20 cellular contexts compared by ENCODE assay signal in the genomic region with DNA sequence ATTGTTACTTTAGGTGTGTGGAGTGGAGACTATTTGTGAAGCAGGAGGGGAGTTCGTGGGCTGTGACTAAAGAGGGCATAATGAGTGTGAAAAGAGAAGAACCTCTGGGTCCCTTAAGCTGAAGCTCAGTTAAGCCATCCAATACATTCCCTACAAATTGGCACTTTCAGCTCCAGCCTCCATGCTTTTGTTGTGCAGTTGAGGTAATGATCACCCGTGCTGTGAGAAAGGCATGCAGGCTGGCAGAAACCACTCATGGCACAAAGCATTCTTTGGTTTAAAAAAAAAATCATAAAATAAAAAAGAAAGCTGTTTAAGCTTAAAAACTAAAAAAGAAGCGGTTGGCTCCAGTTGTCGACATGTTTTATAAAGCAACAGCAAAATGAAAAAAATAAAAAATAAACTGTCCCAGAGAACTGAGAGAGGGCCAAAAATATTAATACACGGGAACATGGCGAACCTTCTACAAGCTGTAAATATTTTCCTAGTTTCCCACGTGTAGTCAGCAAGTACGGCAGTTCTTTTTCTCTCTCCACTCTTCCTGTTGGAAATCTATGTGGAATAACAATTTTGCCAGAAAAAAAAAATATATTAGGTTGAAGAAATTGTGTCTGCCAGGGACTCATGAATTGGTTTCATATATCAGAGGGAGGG.
"Had no signal": no experiment of that assay in that cellular context is flagged by ENCODE, and none has a peak within 500 bp of the region (broad histone marks: within the 10 kb centered on the region; RNA-seq: fewer than 3 reads in every experiment).

No MANE protein-coding gene starts in this region.

- H3K4me1 Mint-ChIP-seq: activated CD8-positive, alpha-beta memory T cell treated with anti-CD3 and anti-CD28 coated beads, Interleukin-2, amount 10 ng/mL, durations not matched to agents 7 days and 5 days; central memory CD8-positive, alpha-beta T cell had no signal

- H3K4me1 ChIP-seq: heart right ventricle, left lung had no signal

- H3K4me3 Mint-ChIP-seq: activated CD8-positive, alpha-beta memory T cell treated with anti-CD3 and anti-CD28 coated beads, Interleukin-2, amount 10 ng/mL, durations not matched to agents 7 days and 5 days; activated T-cell treated with anti-CD3 and anti-CD28 coated beads, Interleukin-2, amount 50 U/mL, for 24 hours; brain; central memory CD8-positive, alpha-beta T cell; dendritic cell treated with granulocyte-macrophage colony-stimulating factor and Interleukin-4, amounts not matched to agents 40 ng/mL and 50 ng/mL, for 4 days; effector memory CD8-positive, alpha-beta T cell; naive thymus-derived CD8-positive, alpha-beta T cell had no signal

- H3K4me3 ChIP-seq: heart right ventricle, left lung, SK-N-MC had no signal

- H3K9me3 ChIP-seq: left lung had no signal

- H3K27ac ChIP-seq: left lung, SK-N-MC, VCaP had no signal

- H3K27ac Mint-ChIP-seq: activated CD8-positive, alpha-beta memory T cell treated with anti-CD3 and anti-CD28 coated beads, Interleukin-2, amount 10 ng/mL, durations not matched to agents 7 days and 5 days; activated naive CD4-positive, alpha-beta T cell treated with anti-CD3 and anti-CD28 coated beads, Interleukin-2, amount 50 U/mL, for 72 hours; activated T-cell treated with anti-CD3 and anti-CD28 coated beads, Interleukin-2, amount 50 U/mL, for 24 hours; dendritic cell treated with granulocyte-macrophage colony-stimulating factor and Interleukin-4, amounts not matched to agents 40 ng/mL and 50 ng/mL, for 4 days; effector memory CD8-positive, alpha-beta T cell; naive thymus-derived CD8-positive, alpha-beta T cell had no signal

- H3K9me3 Mint-ChIP-seq: activated naive CD4-positive, alpha-beta T cell treated with anti-CD3 and anti-CD28 coated beads, Interleukin-2, amount 50 U/mL, for 72 hours; activated T-cell treated with anti-CD3 and anti-CD28 coated beads, Interleukin-2, amount 50 U/mL, for 24 hours; central memory CD8-positive, alpha-beta T cell; effector memory CD8-positive, alpha-beta T cell had no signal

- H3K36me3 Mint-ChIP-seq: activated CD8-positive, alpha-beta memory T cell treated with anti-CD3 and anti-CD28 coated beads, Interleukin-2, amount 10 ng/mL, durations not matched to agents 7 days and 5 days; activated naive CD4-positive, alpha-beta T cell treated with anti-CD3 and anti-CD28 coated beads, Interleukin-2, amount 50 U/mL, for 72 hours; naive thymus-derived CD8-positive, alpha-beta T cell had no signal

- DNase-seq: activated CD4-positive, alpha-beta T cell treated with anti-CD3 and anti-CD28 coated beads for 1 hour; activated CD4-positive, alpha-beta T cell treated with anti-CD3 and anti-CD28 coated beads, Interleukin-2, amount 50 U/mL, for 48 hours; activated CD8-positive, alpha-beta memory T cell treated with anti-CD3 and anti-CD28 coated beads, Interleukin-2, amount 10 ng/mL, durations not matched to agents 7 days and 5 days; activated effector memory CD4-positive, alpha-beta T cell treated with Interleukin-2 at 50 U/mL for 16 hours; activated T-cell treated with anti-CD3 and anti-CD28 coated beads, Interleukin-2, amount 50 U/mL, for 24 hours; effector memory CD8-positive, alpha-beta T cell; heart right ventricle; left lung; mesenchymal stem cell; naive thymus-derived CD8-positive, alpha-beta T cell; posterior cingulate gyrus; small intestine; stimulated activated CD4-positive, alpha-beta T cell treated with anti-CD3 and anti-CD28 coated beads, Interleukin-4, amount 100 ng/mL, for 24 hours; stimulated activated naive CD8-positive, alpha-beta T cell treated with anti-CD3 and anti-CD28 coated beads, Interleukin-15, Interleukin-2, amounts not matched to agents 100 U/mL and 50 U/mL, for 24 hours had no signal

- H3K36me3 ChIP-seq: heart right ventricle, left lung had no signal
